Comparison of ENCODE assay signal across 8 cellular contexts in the genomic region with DNA sequence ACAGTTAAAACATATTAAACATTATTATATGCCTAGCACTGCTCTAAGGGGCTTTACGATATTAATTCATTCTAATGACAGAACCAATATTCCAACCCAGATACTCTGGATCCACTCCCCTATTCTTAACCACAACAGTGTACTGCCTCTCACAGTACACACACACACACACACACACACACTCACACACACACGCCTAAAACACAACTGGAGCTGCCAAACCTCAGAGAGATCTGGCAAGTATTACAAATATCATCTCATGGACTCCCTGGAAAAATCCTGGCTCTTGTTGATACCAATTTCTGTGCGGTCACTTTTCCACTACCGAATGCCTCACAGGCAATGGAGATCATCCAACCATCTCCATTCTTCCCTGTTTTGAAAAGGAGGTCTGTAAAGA.
DNase-seq lines count a peak whose midpoint lies in the region; ATAC-seq and TF ChIP-seq lines count a peak whose summit lies in the region.

No MANE protein-coding gene starts in this region.

- TF ChIP-seq CTCF in AG09309 (IDR thresholded peaks at IDR 0.05; ENCODE audit: control insufficient read depth, insufficient read depth, low read depth, low read length, missing control alignments) (no peak), LNCaP clone FGC (IDR thresholded peaks at IDR 0.05; ENCODE audit: control insufficient read depth, extremely low read depth, insufficient read depth) (no peak)

- H3K4me3 ChIP-seq in AG09309 (ENCODE audit: control insufficient read depth, low read depth, low read length) (peak overlapping the region; percentile 99), LNCaP clone FGC (ENCODE audit: low read depth, low read length) (peak overlapping the region; percentile 93), muscle layer of colon (ENCODE audit: low read depth in 1 of 2, low read length in 2 of 2) (peak overlapping the region in 1 of 2 donors; percentile 96)

- H3K27ac ChIP-seq in cingulate gyrus (ENCODE audit: low read depth, low read length), result peak overlapping the region; percentile 6
- no peak overlapping the region for H3K27ac ChIP-seq in muscle layer of colon (ENCODE audit: low read depth, low read length)

- H3K27me3 ChIP-seq in muscle layer of colon (ENCODE audit: control insufficient read depth in 1 of 2, insufficient read depth in 2 of 2, low read length in 2 of 2), result peaks cover 0 to under 1% of the 10 kb centered on the region in 2 donors

- no peak for ATAC-seq in HG02763 (IDR thresholded peaks at IDR 0.05; ENCODE audit: unreplicated experiment)

- no peaks in the 10 kb centered on the region for H3K9me3 ChIP-seq in muscle layer of colon (ENCODE audit: low read length)

- DNase-seq in AG09309 (ENCODE audit: low read depth) (no peak), LNCaP clone FGC (ENCODE audit: low read depth) (no peak), DMS153 (lab: John Stamatoyannopoulos, UW) (no peak), DMS79 (lab: John Stamatoyannopoulos, UW) (no peak), MV-4-11 (lab: John Stamatoyannopoulos, UW) (no peak)

- peak overlapping the region; percentile 83 for H3K9ac ChIP-seq in muscle layer of colon (ENCODE audit: low read length)

- H3K4me1 ChIP-seq in muscle layer of colon (ENCODE audit: insufficient read depth, low read length), result no peaks in the 10 kb centered on the region

- peaks cover under 1% of the 10 kb centered on the region for H3K36me3 ChIP-seq in muscle layer of colon (ENCODE audit: insufficient read depth, low read length)
